ENCODE assay signal across 7 cellular contexts in the genomic region with DNA sequence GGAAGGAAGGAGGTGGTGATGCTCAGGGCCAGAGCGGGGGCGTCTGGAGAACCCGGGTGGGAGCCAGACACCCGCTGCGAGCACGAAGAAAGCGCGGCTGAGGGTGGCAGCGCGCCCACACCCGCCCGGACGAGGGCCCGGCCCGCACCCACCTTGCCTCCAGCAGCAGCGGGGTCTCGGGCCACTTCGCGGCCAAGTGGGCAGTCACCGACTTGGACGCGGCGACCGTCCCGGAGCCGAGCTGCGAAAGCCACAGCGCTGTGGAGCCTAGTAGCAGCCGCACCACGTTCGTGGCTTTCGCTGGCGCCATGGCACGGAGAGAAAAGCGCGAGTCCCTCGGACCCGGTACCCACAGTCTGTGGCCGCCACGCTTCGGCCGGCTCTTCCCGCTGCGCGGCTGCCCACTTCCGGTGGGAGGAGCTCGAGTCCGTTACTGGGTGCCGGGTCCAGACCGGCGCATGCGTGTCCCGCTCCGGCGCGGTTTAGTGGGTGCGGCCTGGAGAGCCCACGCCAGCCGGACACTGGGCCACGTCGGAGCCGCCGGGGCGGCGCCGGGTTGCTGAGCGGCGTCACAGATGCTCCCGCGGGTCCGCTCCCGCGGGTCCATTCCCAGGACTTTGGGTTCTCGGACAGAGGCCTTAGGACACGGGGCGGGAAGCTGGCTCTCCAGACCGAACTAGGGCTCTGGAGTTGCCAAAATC. TPM values are rescaled to one million over a fixed set of nuclear protein-coding genes. Genes with fewer than 3 reads are reported as not detected.
DNase-seq lines count a peak whose midpoint lies in the region; ATAC-seq and TF ChIP-seq lines count a peak whose summit lies in the region.

A gene with protein sequence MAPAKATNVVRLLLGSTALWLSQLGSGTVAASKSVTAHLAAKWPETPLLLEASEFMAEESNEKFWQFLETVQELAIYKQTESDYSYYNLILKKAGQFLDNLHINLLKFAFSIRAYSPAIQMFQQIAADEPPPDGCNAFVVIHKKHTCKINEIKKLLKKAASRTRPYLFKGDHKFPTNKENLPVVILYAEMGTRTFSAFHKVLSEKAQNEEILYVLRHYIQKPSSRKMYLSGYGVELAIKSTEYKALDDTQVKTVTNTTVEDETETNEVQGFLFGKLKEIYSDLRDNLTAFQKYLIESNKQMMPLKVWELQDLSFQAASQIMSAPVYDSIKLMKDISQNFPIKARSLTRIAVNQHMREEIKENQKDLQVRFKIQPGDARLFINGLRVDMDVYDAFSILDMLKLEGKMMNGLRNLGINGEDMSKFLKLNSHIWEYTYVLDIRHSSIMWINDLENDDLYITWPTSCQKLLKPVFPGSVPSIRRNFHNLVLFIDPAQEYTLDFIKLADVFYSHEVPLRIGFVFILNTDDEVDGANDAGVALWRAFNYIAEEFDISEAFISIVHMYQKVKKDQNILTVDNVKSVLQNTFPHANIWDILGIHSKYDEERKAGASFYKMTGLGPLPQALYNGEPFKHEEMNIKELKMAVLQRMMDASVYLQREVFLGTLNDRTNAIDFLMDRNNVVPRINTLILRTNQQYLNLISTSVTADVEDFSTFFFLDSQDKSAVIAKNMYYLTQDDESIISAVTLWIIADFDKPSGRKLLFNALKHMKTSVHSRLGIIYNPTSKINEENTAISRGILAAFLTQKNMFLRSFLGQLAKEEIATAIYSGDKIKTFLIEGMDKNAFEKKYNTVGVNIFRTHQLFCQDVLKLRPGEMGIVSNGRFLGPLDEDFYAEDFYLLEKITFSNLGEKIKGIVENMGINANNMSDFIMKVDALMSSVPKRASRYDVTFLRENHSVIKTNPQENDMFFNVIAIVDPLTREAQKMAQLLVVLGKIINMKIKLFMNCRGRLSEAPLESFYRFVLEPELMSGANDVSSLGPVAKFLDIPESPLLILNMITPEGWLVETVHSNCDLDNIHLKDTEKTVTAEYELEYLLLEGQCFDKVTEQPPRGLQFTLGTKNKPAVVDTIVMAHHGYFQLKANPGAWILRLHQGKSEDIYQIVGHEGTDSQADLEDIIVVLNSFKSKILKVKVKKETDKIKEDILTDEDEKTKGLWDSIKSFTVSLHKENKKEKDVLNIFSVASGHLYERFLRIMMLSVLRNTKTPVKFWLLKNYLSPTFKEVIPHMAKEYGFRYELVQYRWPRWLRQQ (N-terminal part only) (minus strand): TSS at position 399 of the 701 bp plus-strand sequence. CDS start 89 bp downstream, at position 310.

- H3K4me1 ChIP-seq in HUES6 (ENCODE audit: control insufficient read depth, insufficient read depth, low read length) (no peaks in the 10 kb centered on the region), OCI-LY3 (ENCODE audit: low read length) (peaks cover 11% of the 10 kb centered on the region; the same call in 1 of the 2 replicates), iPS-15b (ENCODE audit: control insufficient read depth, insufficient read depth, low read length) (no peaks in the 10 kb centered on the region)

- H3K36me3 ChIP-seq in HUES6 (ENCODE audit: control insufficient read depth, insufficient read depth, low read length) (no peaks in the 10 kb centered on the region), OCI-LY3 (replicated peaks; ENCODE audit: low read depth, low read length) (no peaks in the 10 kb centered on the region), iPS-15b (ENCODE audit: control insufficient read depth, insufficient read depth, low read length) (no peaks in the 10 kb centered on the region)

- intact Hi-C loops in MCF 10A (cut with micrococcal nuclease) = no loop called here

- H3K27ac ChIP-seq in HUES6 (ENCODE audit: low read depth, low read length) = peak within 1 kb of the TSS; percentile 78
- H3K27ac ChIP-seq in OCI-LY3 (ENCODE audit: low read length) = peak within 1 kb of the TSS; percentile 51

- H3K36me3 Mint-ChIP-seq in MCF 10A (ENCODE audit: insufficient read depth, unreplicated experiment) = no peaks in the 10 kb centered on the region

- H3K9ac ChIP-seq in HUES6 (ENCODE audit: low read length) = peak within 1 kb of the TSS; percentile 93
- H3K9ac ChIP-seq in OCI-LY3 (ENCODE audit: low read length) = peak within 1 kb of the TSS; percentile 85
- peak within 1 kb of the TSS; percentile 85 for H3K9ac ChIP-seq in iPS-15b (ENCODE audit: low read depth, low read length)

- H3K4me2 ChIP-seq in OCI-LY3 (ENCODE audit: low read length) = peak within 1 kb of the TSS; percentile 72

- H2AFZ ChIP-seq in OCI-LY3 (ENCODE audit: low read depth, low read length) = peak within 1 kb of the TSS; percentile 93

- H3K4me3 ChIP-seq in GM12864 (ENCODE audit: low read depth, low read length) (peak within 1 kb of the TSS; percentile 89), HUES6 (ENCODE audit: low read depth, low read length) (peak within 1 kb of the TSS; percentile 99), OCI-LY3 (ENCODE audit: low read length) (peak within 1 kb of the TSS; percentile 85), iPS-15b (ENCODE audit: low read depth, low read length) (peak within 1 kb of the TSS; percentile 88)

- peaks cover 23% of the 10 kb centered on the region for H3K4me1 Mint-ChIP-seq in MCF 10A (ENCODE audit: insufficient read depth, unreplicated experiment)

- H3K27me3 Mint-ChIP-seq in MCF 10A (ENCODE audit: insufficient read depth, unreplicated experiment) = no peaks in the 10 kb centered on the region

- peaks cover 3% of the 10 kb centered on the region; the same call in 1 of the 2 replicates for H3K9me3 ChIP-seq in HUES6 (ENCODE audit: control insufficient read depth, insufficient read depth, low read depth, low read length)
- H3K9me3 ChIP-seq in OCI-LY3 (ENCODE audit: insufficient read depth, low read length) = no peaks in the 10 kb centered on the region
- no peaks in the 10 kb centered on the region for H3K9me3 ChIP-seq in iPS-15b (ENCODE audit: control insufficient read depth, insufficient read depth, low read length)

- H3K79me2 ChIP-seq in OCI-LY3 (ENCODE audit: low read length) = peaks cover 25% of the 10 kb centered on the region

- TF ChIP-seq CTCF in GM12864 (IDR thresholded peaks at IDR 0.05; ENCODE audit: low read depth, low read length, missing control alignments) (no peak), OCI-LY3 (IDR thresholded peaks at IDR 0.05; ENCODE audit: low read depth, low read length) (no peak), MCF 10A (IDR thresholded peaks at IDR 0.05; ENCODE audit: unreplicated experiment) (no peak)

- BruUV-seq in MCF 10A (replicated peaks; lab: Mats Ljungman, UMichigan) = no TSS peak

- POLR2A ChIA-PET in MCF 10A (lab: Yijun Ruan, JAX) = interaction anchor here (0.6 to 3.3 kb wide), 38 partner anchors 9 to 1457 kb away, joined by 3 to 28 read pairs (median 4); a partner anchor contains a TSS

- no peaks in the 10 kb centered on the region for H3K9me3 Mint-ChIP-seq in MCF 10A (ENCODE audit: unreplicated experiment)

- DNase-seq in GM12864 (ENCODE audit: low read depth) = peak; percentile 72
- peak; percentile 97 for DNase-seq in MCF 10A (ENCODE audit: unreplicated experiment)
- peak; percentile 96 for DNase-seq in retina

- peak within 1 kb of the TSS; percentile 92 for H3K27ac Mint-ChIP-seq in MCF 10A (ENCODE audit: low read depth, unreplicated experiment)

- ATAC-seq in GM21717 (IDR thresholded peaks at IDR 0.05; ENCODE audit: unreplicated experiment) = peak; percentile 93

- CTCF ChIA-PET in MCF 10A (lab: Yijun Ruan, JAX) = interaction anchor here (0.5 to 2.0 kb wide), 20 partner anchors 9 to 1522 kb away, joined by 3 to 7 read pairs (median 4); no protein-coding TSS in a partner anchor

- H3K27me3 ChIP-seq in HUES6 (ENCODE audit: control insufficient read depth, insufficient read depth, low read length) = no peaks in the 10 kb centered on the region
- H3K27me3 ChIP-seq in OCI-LY3 (ENCODE audit: low read depth, low read length) = no peaks in the 10 kb centered on the region
- H3K27me3 ChIP-seq in iPS-15b (ENCODE audit: control insufficient read depth, insufficient read depth, low read length) = no peaks in the 10 kb centered on the region

- peak within 1 kb of the TSS; percentile 95 for H3K4me3 Mint-ChIP-seq in MCF 10A (ENCODE audit: unreplicated experiment)

- H4K20me1 ChIP-seq in OCI-LY3 (ENCODE audit: insufficient read depth, low read length) = no peaks in the 10 kb centered on the region

RNA-seq across cellular contexts. Expression of the gene that starts here (rescaled TPM):
- 54.0 and 57.1 TPM in 2 replicates for total RNA-seq in MCF 10A (2022)

Comparison
In these comparisons a context has a peak if more than half of its experiments do, and no peak if none do; other contexts are left out.
1. Peak in every context shown above with its lines: DNase-seq, ATAC-seq, H3K4me3 ChIP-seq and H3K27ac ChIP-seq.